9 cellular contexts compared by ENCODE assay signal in the genomic region with DNA sequence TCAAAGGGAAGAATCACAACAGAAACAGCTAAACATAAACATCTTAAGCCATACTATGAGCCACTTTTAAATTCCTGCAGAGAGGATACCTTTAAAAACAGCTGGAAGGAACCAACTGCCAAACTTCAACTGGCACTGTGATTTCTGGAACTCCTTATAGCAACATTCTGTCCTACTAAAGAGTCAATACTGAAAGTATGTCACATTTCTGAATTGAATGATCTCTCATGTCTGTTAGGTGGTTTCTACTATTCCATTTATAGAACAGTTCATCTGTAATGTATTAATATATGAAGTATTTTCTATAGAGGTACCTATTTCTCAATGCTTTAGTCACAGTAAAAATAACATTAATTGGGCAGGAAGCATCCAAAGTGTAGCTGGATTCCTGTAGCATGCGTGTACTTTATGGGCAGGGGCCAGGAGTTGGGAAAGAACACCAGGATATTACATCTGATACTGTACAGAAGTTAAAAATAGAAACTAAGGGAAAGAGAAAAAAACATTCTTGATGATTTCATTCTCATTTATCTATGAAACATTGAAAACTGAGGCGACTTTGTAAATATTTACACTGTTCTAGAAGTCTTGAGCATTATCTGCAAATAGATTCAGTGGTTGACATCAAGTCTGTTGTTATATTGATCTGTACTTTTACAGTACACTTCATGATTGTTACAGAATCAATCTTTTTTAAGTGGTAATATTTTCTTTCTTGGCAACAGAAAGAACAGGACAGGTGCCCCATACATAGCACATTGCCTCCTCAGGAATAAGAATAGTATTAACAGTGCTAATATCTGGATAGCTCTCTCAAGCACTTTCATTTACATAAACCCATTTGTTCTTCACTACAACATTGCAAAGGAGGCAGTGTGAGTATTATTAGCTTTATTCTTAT. TPM values are rescaled to one million over a fixed set of nuclear protein-coding genes. Genes with fewer than 3 reads are reported as not detected.
DNase-seq lines count a peak whose midpoint lies in the region; ATAC-seq and TF ChIP-seq lines count a peak whose summit lies in the region.
"Had no signal": no experiment of that assay in that cellular context is flagged by ENCODE, and none has a peak within 500 bp of the region (broad histone marks: within the 10 kb centered on the region; RNA-seq: fewer than 3 reads in every experiment).

No MANE protein-coding gene starts in this region.

- H3K4me1 ChIP-seq in sigmoid colon: peaks cover 0 to 16% (median 14%) of the 10 kb centered on the region in 4 donors

- no peaks in the 10 kb centered on the region for H3K36me3 ChIP-seq in sigmoid colon

- DNase-seq in EH (ENCODE audit: low read depth) (peak; percentile 98), sigmoid colon (peak; percentile 91), mesenteric fat pad (ENCODE audit: low spot score) (no peak), SKM-1 treated with dmso at 0.1 percent for 144 hours (lab: John Stamatoyannopoulos, UW; ENCODE audit: unreplicated experiment) (no peak), NCI-H187 treated with DMSO at 0.1 percent for 48 hours (lab: John Stamatoyannopoulos, UW) (no peak)

- intact Hi-C loops in sigmoid colon (cut with DNase I): no loop called here

- no peaks in the 10 kb centered on the region for H3K9me3 ChIP-seq in sigmoid colon

- H3K4me3 ChIP-seq in sigmoid colon: no peak overlapping the region

- TF ChIP-seq EP300 in Ishikawa (IDR thresholded peaks at IDR 0.05; ENCODE audit: borderline replicate concordance) (no peak; the same call in 1 of the 2 replicates), sigmoid colon (IDR thresholded peaks at IDR 0.05) (peak in 1 of 4 donors; percentile 49)

- WGBS in sigmoid colon, 2 donors: 18 to 46% methylated on average over 2 of the region's 2 CpGs

- peak overlapping the region; percentile 53 to 78 (median 74) for H3K27ac ChIP-seq in sigmoid colon
- H3K27ac ChIP-seq: HL-60 had no signal

- TF ChIP-seq CTCF in sigmoid colon (IDR thresholded peaks at IDR 0.05): no peak

- H3K27me3 ChIP-seq in sigmoid colon: no peaks in the 10 kb centered on the region

- TF ChIP-seq RAD21 in Ishikawa (IDR thresholded peaks at IDR 0.05; ENCODE audit: low read depth): no peak

- ATAC-seq in GM21786 (IDR thresholded peaks at IDR 0.05; ENCODE audit: unreplicated experiment) (peak; percentile 86), esophagus mucosa (peak; percentile 87)

- TF ChIP-seq POLR2A in sigmoid colon (IDR thresholded peaks at IDR 0.05): no peak

TF ChIP-seq in Ishikawa, 13 proteins besides CTCF, POLR2A, EP300 and RAD21:
- TF ChIP-seq TEAD4 (IDR thresholded peaks at IDR 0.05): peak; percentile 47; the same call in 1 of the 2 replicates
- TF ChIP-seq TCF12 (IDR thresholded peaks at IDR 0.05; ENCODE audit: low read depth): no peak
- no peak for TF ChIP-seq ZBTB7A (IDR thresholded peaks at IDR 0.05; ENCODE audit: low read depth)
- TF ChIP-seq, protein P1, sequence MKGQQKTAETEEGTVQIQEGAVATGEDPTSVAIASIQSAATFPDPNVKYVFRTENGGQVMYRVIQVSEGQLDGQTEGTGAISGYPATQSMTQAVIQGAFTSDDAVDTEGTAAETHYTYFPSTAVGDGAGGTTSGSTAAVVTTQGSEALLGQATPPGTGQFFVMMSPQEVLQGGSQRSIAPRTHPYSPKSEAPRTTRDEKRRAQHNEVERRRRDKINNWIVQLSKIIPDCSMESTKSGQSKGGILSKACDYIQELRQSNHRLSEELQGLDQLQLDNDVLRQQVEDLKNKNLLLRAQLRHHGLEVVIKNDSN (IDR thresholded peaks at IDR 0.05): no peak
- 0 out of 2 replicates have a peak, but pooled peaks have one; percentile 47 for TF ChIP-seq NFIC (IDR thresholded peaks at IDR 0.05)
- peak; percentile 89 for TF ChIP-seq CEBPB (IDR thresholded peaks at IDR 0.05)

RNA-seq across cellular contexts. Expression of a gene that starts 6.1 kb away (rescaled TPM):
- total RNA-seq in esophagus mucosa (3.6 TPM), sigmoid colon (10 to 100 TPM; 13.2 to 16.4 (median 15.3) TPM), mesenteric fat pad (15.0 TPM)
- polyA plus RNA-seq in sigmoid colon: 1 to 10 TPM; 2.1 to 4.8 (median 2.4) TPM

Comparison
In these comparisons a context has a peak if more than half of its experiments do, and no peak if none do; other contexts are left out.
1. DNase-seq: peak in EH (single experiment) and sigmoid colon (single experiment); none in mesenteric fat pad (single experiment), SKM-1 treated with dmso at 0.1 percent for 144 hours (single experiment) and NCI-H187 treated with DMSO at 0.1 percent for 48 hours (single experiment).